Comparison of ENCODE assay signal across 1 cellular context in genomic region chr11:94968334-94968958, GRCh38.
A peak's percentile ranks its signal among the peaks of the same experiment; 100 is the strongest.
TF ChIP-seq lines count a peak whose summit lies in the region.

No MANE protein-coding gene starts in this region.

TF ChIP-seq in IMR-90, 13 proteins besides CTCF, POLR2A, EP300 and RAD21:
- no peak for TF ChIP-seq MAZ (IDR thresholded peaks at IDR 0.05; ENCODE audit: borderline replicate concordance, low read depth, low read length)
- no peak for TF ChIP-seq CHD1 (IDR thresholded peaks at IDR 0.05; ENCODE audit: low read depth, low read length)
- TF ChIP-seq CEBPB (IDR thresholded peaks at IDR 0.05; ENCODE audit: low read depth, low read length): peak; percentile 65
- peak; percentile 79 for TF ChIP-seq SMC3 (IDR thresholded peaks at IDR 0.05; ENCODE audit: low read depth, low read length)
